ENCODE assay signal across 26 cellular contexts in the genomic region with DNA sequence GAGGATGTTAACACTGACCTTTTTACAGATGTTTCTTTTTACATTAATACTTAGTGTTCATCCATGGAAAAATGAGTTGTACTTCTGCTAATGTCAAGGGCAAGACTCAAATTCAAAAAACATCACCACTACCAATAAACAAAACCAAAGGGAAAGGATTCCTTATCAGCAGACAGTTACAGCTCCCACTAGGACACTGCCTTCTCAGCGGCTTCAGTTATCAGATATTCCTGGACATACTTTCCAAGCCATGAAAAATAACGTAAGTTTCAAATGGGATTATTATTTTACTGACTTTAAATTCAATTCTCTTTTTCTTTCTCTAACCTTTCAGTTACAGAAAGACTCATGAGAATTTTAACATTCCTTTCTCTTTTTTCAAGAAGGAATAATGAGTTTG.
"Had no signal": no experiment of that assay in that cellular context is flagged by ENCODE, and none has a peak within 500 bp of the region (broad histone marks: within the 10 kb centered on the region; RNA-seq: fewer than 3 reads in every experiment).

No MANE protein-coding gene starts in this region.

- H3K27ac ChIP-seq: breast epithelium, KMS-11, SJCRH30 had no signal

- H3K4me3 Mint-ChIP-seq: activated CD8-positive, alpha-beta T cell treated with anti-CD3 and anti-CD28 coated beads for 36 hours; activated naive CD4-positive, alpha-beta T cell treated with anti-CD3 and anti-CD28 coated beads, Interleukin-2, amount 10 ng/mL, durations not matched to agents 7 days and 5 days; activated naive CD8-positive, alpha-beta T cell treated with anti-CD3 and anti-CD28 coated beads for 36 hours; activated T-cell treated with anti-CD3 and anti-CD28 coated beads, Interleukin-2, amount 50 U/mL, for 72 hours; IgD-negative memory B cell; T-helper 1 cell treated with Interleukin-12 subunit alpha and Interleukin-12 subunit beta and Interleukin-4 antibody, amounts not matched to agents 30 μg/mL and 1 μg/mL, for 36 hours had no signal

- ATAC-seq: activated CD4-positive, CD25-positive, alpha-beta regulatory T cell treated with anti-CD3 and anti-CD28 coated beads, Interleukin-2, amount 50 U/mL, for 24 hours; activated CD8-positive, alpha-beta T cell treated with anti-CD3 and anti-CD28 coated beads for 36 hours; activated T-cell treated with anti-CD3 and anti-CD28 coated beads, Interleukin-2, amount 50 U/mL, for 72 hours had no signal

- H3K36me3 ChIP-seq: breast epithelium, SJCRH30 had no signal

- H3K9me3 Mint-ChIP-seq: activated CD8-positive, alpha-beta T cell treated with anti-CD3 and anti-CD28 coated beads for 36 hours; activated naive CD4-positive, alpha-beta T cell treated with anti-CD3 and anti-CD28 coated beads, Interleukin-2, amount 10 ng/mL, durations not matched to agents 7 days and 5 days; activated naive CD8-positive, alpha-beta T cell treated with anti-CD3 and anti-CD28 coated beads for 36 hours; activated T-cell treated with anti-CD3 and anti-CD28 coated beads, Interleukin-2, amount 50 U/mL, for 72 hours; activated T-helper 2 cell treated with anti-CD3 and anti-CD28 coated beads, Interferon-gamma antibody, Interleukin-2, Interleukin-4, amounts not matched to agents 10 μg/mL and 5 μg/mL and 100 μg/mL, durations not matched to agents 14 hours and 24 hours and 36 hours; IgD-negative memory B cell; T-helper 1 cell treated with Interleukin-12 subunit alpha and Interleukin-12 subunit beta and Interleukin-4 antibody, amounts not matched to agents 30 μg/mL and 1 μg/mL, for 36 hours had no signal

- H3K4me1 Mint-ChIP-seq: activated naive CD4-positive, alpha-beta T cell treated with anti-CD3 and anti-CD28 coated beads, Interleukin-2, amount 10 ng/mL, durations not matched to agents 7 days and 5 days; activated naive CD8-positive, alpha-beta T cell treated with anti-CD3 and anti-CD28 coated beads for 36 hours had no signal

- DNase-seq: activated CD4-positive, alpha-beta T cell treated with anti-CD3 and anti-CD28 coated beads for 4 hours; activated CD8-positive, alpha-beta memory T cell treated with anti-CD3 and anti-CD28 coated beads, Interleukin-2, amount 50 U/mL, for 4 hours; activated CD8-positive, alpha-beta T cell treated with anti-CD3 and anti-CD28 coated beads for 36 hours; activated gamma-delta T cell treated with Interleukin-2 at 50 U/mL for 16 hours; activated naive CD4-positive, alpha-beta T cell treated with anti-CD3 and anti-CD28 coated beads, Interleukin-2, amount 10 ng/mL, durations not matched to agents 7 days and 5 days; activated naive CD8-positive, alpha-beta T cell treated with anti-CD3 and anti-CD28 coated beads for 36 hours; activated T-cell treated with anti-CD3 and anti-CD28 coated beads, Interleukin-2, amount 50 U/mL, for 72 hours; anterior cingulate cortex; MG63; MV-4-11; NCI-H1092 treated with DMSO at 0.1 percent for 48 hours; NCI-H1417 treated with DMSO at 0.1 percent for 48 hours; NCI-H1694; NCI-H2029; NCI-H2107; NCI-H2171 treated with DMSO at 0.1 percent for 48 hours; NCI-H226; NCI-H526; NCI-H82; SJCRH30 had no signal

- H3K9me3 ChIP-seq: breast epithelium, MG63, SJCRH30 had no signal

- H3K27ac Mint-ChIP-seq: activated CD8-positive, alpha-beta T cell treated with anti-CD3 and anti-CD28 coated beads for 36 hours; activated naive CD4-positive, alpha-beta T cell treated with anti-CD3 and anti-CD28 coated beads, Interleukin-2, amount 10 ng/mL, durations not matched to agents 7 days and 5 days; activated naive CD8-positive, alpha-beta T cell treated with anti-CD3 and anti-CD28 coated beads for 36 hours; activated T-cell treated with anti-CD3 and anti-CD28 coated beads, Interleukin-2, amount 50 U/mL, for 72 hours; activated T-helper 2 cell treated with anti-CD3 and anti-CD28 coated beads, Interferon-gamma antibody, Interleukin-2, Interleukin-4, amounts not matched to agents 10 μg/mL and 5 μg/mL and 100 μg/mL, durations not matched to agents 14 hours and 24 hours and 36 hours; IgD-negative memory B cell; T-helper 1 cell treated with Interleukin-12 subunit alpha and Interleukin-12 subunit beta and Interleukin-4 antibody, amounts not matched to agents 30 μg/mL and 1 μg/mL, for 36 hours had no signal

- H3K9ac ChIP-seq: KMS-11 had no signal

- H3K27me3 ChIP-seq: breast epithelium, MG63, SJCRH30 had no signal

- H3K4me2 ChIP-seq: KMS-11 had no signal

- H3K36me3 Mint-ChIP-seq: activated naive CD4-positive, alpha-beta T cell treated with anti-CD3 and anti-CD28 coated beads, Interleukin-2, amount 10 ng/mL, durations not matched to agents 7 days and 5 days had no signal

- H3K4me1 ChIP-seq: breast epithelium had no signal

- H3K4me3 ChIP-seq: breast epithelium, MG63, SJCRH30 had no signal

- H3K27me3 Mint-ChIP-seq: activated CD8-positive, alpha-beta T cell treated with anti-CD3 and anti-CD28 coated beads for 36 hours; activated naive CD4-positive, alpha-beta T cell treated with anti-CD3 and anti-CD28 coated beads, Interleukin-2, amount 10 ng/mL, durations not matched to agents 7 days and 5 days; activated naive CD8-positive, alpha-beta T cell treated with anti-CD3 and anti-CD28 coated beads for 36 hours; IgD-negative memory B cell had no signal
